Comparison of ENCODE assay signal across 15 cellular contexts in the genomic region with DNA sequence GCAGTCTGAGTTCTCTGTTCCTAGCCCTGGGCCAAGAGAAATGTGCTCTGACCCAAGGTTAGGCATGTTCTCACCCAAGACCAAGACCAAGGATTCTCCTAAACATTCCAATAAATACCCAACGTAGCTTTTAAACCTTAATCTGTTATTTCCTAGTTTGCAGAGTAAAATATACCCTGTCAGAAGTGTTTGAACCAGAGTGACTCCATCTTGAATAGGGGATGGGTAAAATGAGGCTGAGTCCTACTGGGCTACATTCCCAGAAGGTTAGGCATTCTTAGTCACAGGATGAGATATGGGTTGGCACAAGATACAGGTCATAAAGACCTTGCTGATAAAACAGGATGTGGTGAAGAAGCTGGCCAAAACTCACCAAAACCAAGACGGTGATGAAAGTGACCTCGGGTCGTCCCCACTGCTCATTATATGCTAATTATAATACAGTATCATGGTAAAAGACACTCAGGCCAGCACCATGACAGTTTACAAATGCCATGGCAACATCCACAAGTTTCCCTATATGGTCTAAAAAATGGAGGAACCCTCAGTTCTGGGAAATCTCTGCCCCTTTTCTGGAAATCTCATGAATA. TPM values are rescaled to one million over a fixed set of nuclear protein-coding genes. Genes with fewer than 3 reads are reported as not detected.
DNase-seq lines count a peak whose midpoint lies in the region; ATAC-seq and TF ChIP-seq lines count a peak whose summit lies in the region.
"Had no signal": no experiment of that assay in that cellular context is flagged by ENCODE, and none has a peak within 500 bp of the region (broad histone marks: within the 10 kb centered on the region; RNA-seq: fewer than 3 reads in every experiment).

No MANE protein-coding gene starts in this region.

- no peak overlapping the region for H2BK5ac ChIP-seq in IMR-90 (ENCODE audit: low read depth, low read length, poor library complexity, severe bottlenecking)
- no peak overlapping the region for H2BK5ac ChIP-seq in neuronal stem cell (ENCODE audit: low read length)

- dilution Hi-C loops in IMR-90 (cut with HindIII; ENCODE audit: low sequenced_read_pairs, unreplicated experiment) = no loop called here

- H2BK120ac ChIP-seq in IMR-90 (ENCODE audit: low read depth, low read length) (no peak overlapping the region), neuronal stem cell (ENCODE audit: low read depth, low read length) (no peak overlapping the region)

- H3K4me1 ChIP-seq in IMR-90 (ENCODE audit: control insufficient read depth, insufficient read depth, low read length) = no peaks in the 10 kb centered on the region
- peaks cover 0 to 22% of the 10 kb centered on the region in 2 donors for H3K4me1 ChIP-seq in neuronal stem cell (ENCODE audit: control insufficient read depth in 2 of 2, insufficient read depth in 1 of 2, low read depth in 1 of 2, low read length in 2 of 2)
- H3K4me1 ChIP-seq: A549, right lobe of liver had no signal

- ATAC-seq in IMR-90 (ENCODE audit: low read depth) = no peak
- ATAC-seq: A549, left lobe of liver, right lobe of liver had no signal

- TF ChIP-seq RAD21 in IMR-90 (IDR thresholded peaks at IDR 0.05; ENCODE audit: low read length) = no peak

- POLR2A ChIA-PET in activated CD4-positive, alpha-beta T cell treated with anti-CD3 and anti-CD28 coated beads, Interleukin-2, amount 10 ng/mL, durations not matched to agents 7 days and 5 days (lab: Charles Lee) = no interaction called here
- POLR2A ChIA-PET in IMR-90 (lab: Charles Lee; ENCODE audit: unreplicated experiment) = no interaction called here

- H3K4me3 ChIP-seq in IMR-90 (ENCODE audit: insufficient read depth, low read depth, low read length) = no peak overlapping the region
- H3K4me3 ChIP-seq in astrocyte of the spinal cord (ENCODE audit: low read depth, low read length) = no peak overlapping the region
- no peak overlapping the region for H3K4me3 ChIP-seq in neuronal stem cell (ENCODE audit: low read length in 2 of 2)
- H3K4me3 ChIP-seq: A549, right lobe of liver had no signal

- no TSS peak for BruUV-seq in IMR-90 (replicated peaks; lab: Mats Ljungman, UMichigan)

- no peak overlapping the region for H3K27ac ChIP-seq in IMR-90 (ENCODE audit: insufficient read depth, low read length)
- peak overlapping the region; percentile 48 for H3K27ac ChIP-seq in neuronal stem cell (replicated peaks; ENCODE audit: low read length)
- H3K27ac ChIP-seq: A549, right lobe of liver had no signal

- H3K27me3 Mint-ChIP-seq in activated CD4-positive, alpha-beta T cell treated with anti-CD3 and anti-CD28 coated beads, Interleukin-2, amount 10 ng/mL, durations not matched to agents 7 days and 5 days = peaks cover 31% of the 10 kb centered on the region
- H3K27me3 Mint-ChIP-seq in osteocyte (ENCODE audit: unreplicated experiment) = no peaks in the 10 kb centered on the region

- no peaks in the 10 kb centered on the region for H3K27me3 ChIP-seq in IMR-90 (ENCODE audit: control insufficient read depth, insufficient read depth, low read length)
- H3K27me3 ChIP-seq in neuronal stem cell (ENCODE audit: control insufficient read depth in 3 of 3, insufficient read depth in 3 of 3, low read depth in 1 of 3, low read length in 3 of 3) = no peaks in the 10 kb centered on the region
- H3K27me3 ChIP-seq: right lobe of liver had no signal

- no peak overlapping the region for H2BK12ac ChIP-seq in neuronal stem cell (ENCODE audit: low read length)

- H2AFZ ChIP-seq in IMR-90 (replicated peaks; ENCODE audit: low read length, poor library complexity) = no peak overlapping the region
- H2AFZ ChIP-seq in neuronal stem cell (ENCODE audit: low read length) = no peak overlapping the region

- no peak overlapping the region for H3K56ac ChIP-seq in IMR-90 (ENCODE audit: extremely low read depth, insufficient read depth, low read length)

- H2BK15ac ChIP-seq in IMR-90 (ENCODE audit: low read depth, low read length) = no peak overlapping the region
- no peak overlapping the region for H2BK15ac ChIP-seq in neuronal stem cell (ENCODE audit: low read length)

- H3K14ac ChIP-seq in IMR-90 (replicated peaks; ENCODE audit: low read depth, low read length) = no peak overlapping the region
- H3K14ac ChIP-seq in neuronal stem cell (ENCODE audit: low read length) = no peak overlapping the region

- H3K4me3 Mint-ChIP-seq in activated CD4-positive, alpha-beta T cell treated with anti-CD3 and anti-CD28 coated beads, Interleukin-2, amount 10 ng/mL, durations not matched to agents 7 days and 5 days = no peak overlapping the region
- H3K4me3 Mint-ChIP-seq in osteocyte (ENCODE audit: unreplicated experiment) = no peak overlapping the region
- H3K4me3 Mint-ChIP-seq: activated CD4-positive, alpha-beta T cell treated with anti-CD3 and anti-CD28 coated beads, Interleukin-2, amount 10 ng/mL, durations not matched to agents 24 days and 14 days had no signal

- H3K9me1 ChIP-seq in IMR-90 (ENCODE audit: insufficient read depth, low read length) = no peaks in the 10 kb centered on the region

- CTCF ChIA-PET in activated CD4-positive, alpha-beta T cell treated with anti-CD3 and anti-CD28 coated beads, Interleukin-2, amount 10 ng/mL, durations not matched to agents 7 days and 5 days (lab: Charles Lee) = no interaction called here
- CTCF ChIA-PET in IMR-90 (lab: Yijun Ruan, JAX) = no interaction called here

- TF ChIP-seq POLR2A in IMR-90 (IDR thresholded peaks at IDR 0.05; ENCODE audit: low read depth, low read length) = no peak

- WGBS in IMR-90 (ENCODE audit: extremely low coverage in 2 of 2, insufficient read length in 1 of 2), 2 experiments = no CpG with 5 or more reads among the region's 4 CpGs
- WGBS in neuronal stem cell (ENCODE audit: extremely low coverage in 2 of 2, insufficient read length in 2 of 2, insufficient replicate concordance in 1 of 2), 2 donors = no CpG with 5 or more reads among the region's 4 CpGs

- no peak overlapping the region for H2BK20ac ChIP-seq in IMR-90 (ENCODE audit: low read depth, low read length)

- H3K18ac ChIP-seq in IMR-90 (ENCODE audit: low read depth, low read length) (no peak overlapping the region), neuronal stem cell (ENCODE audit: low read length) (no peak overlapping the region)

- in situ Hi-C loops in IMR-90 (cut with MboI; ENCODE audit: low sequenced_read_pairs) = no loop called here
- in situ Hi-C loops in astrocyte of the spinal cord (cut with HindIII; ENCODE audit: low sequenced_read_pairs) = no loop called here

- intact Hi-C loops in IMR-90 (cut with micrococcal nuclease) = no loop called here

- peaks cover 22% of the 10 kb centered on the region for H3K9me3 Mint-ChIP-seq in activated CD4-positive, alpha-beta T cell treated with anti-CD3 and anti-CD28 coated beads, Interleukin-2, amount 10 ng/mL, durations not matched to agents 7 days and 5 days
- H3K9me3 Mint-ChIP-seq in osteocyte (ENCODE audit: unreplicated experiment) = peaks cover 12% of the 10 kb centered on the region

- no peak overlapping the region for H4K8ac ChIP-seq in IMR-90 (ENCODE audit: low read depth in 2 of 2, low read length in 2 of 2)
- H4K8ac ChIP-seq in neuronal stem cell (ENCODE audit: low read depth, low read length) = no peak overlapping the region

- peaks cover 25% of the 10 kb centered on the region for H3K4me1 Mint-ChIP-seq in activated CD4-positive, alpha-beta T cell treated with anti-CD3 and anti-CD28 coated beads, Interleukin-2, amount 10 ng/mL, durations not matched to agents 7 days and 5 days
- peaks cover 5% of the 10 kb centered on the region for H3K4me1 Mint-ChIP-seq in osteocyte (ENCODE audit: unreplicated experiment)

- no peaks in the 10 kb centered on the region for H3K9me3 ChIP-seq in IMR-90 (ENCODE audit: control insufficient read depth, insufficient read depth, low read length)
- H3K9me3 ChIP-seq in neuronal stem cell (replicated peaks in 1 of 2; ENCODE audit: control insufficient read depth in 2 of 2, insufficient read depth in 1 of 2, low read depth in 1 of 2, low read length in 2 of 2) = peaks cover 2 to 7% of the 10 kb centered on the region in 2 donors
- H3K9me3 ChIP-seq: right lobe of liver had no signal

- H3K79me1 ChIP-seq in IMR-90 (ENCODE audit: low read depth in 1 of 2, low read length in 2 of 2) (no peaks in the 10 kb centered on the region), neuronal stem cell (ENCODE audit: low read depth, low read length) (no peaks in the 10 kb centered on the region)

- H3K4ac ChIP-seq in IMR-90 (ENCODE audit: low read depth, low read length) = no peak overlapping the region
- no peak overlapping the region for H3K4ac ChIP-seq in neuronal stem cell (ENCODE audit: low read length)

- H3K36me3 Mint-ChIP-seq in activated CD4-positive, alpha-beta T cell treated with anti-CD3 and anti-CD28 coated beads, Interleukin-2, amount 10 ng/mL, durations not matched to agents 7 days and 5 days (ENCODE audit: low read depth) = peaks cover 54% of the 10 kb centered on the region
- H3K36me3 Mint-ChIP-seq in osteocyte (ENCODE audit: unreplicated experiment) = peaks cover 35% of the 10 kb centered on the region

- H3K27ac Mint-ChIP-seq in activated CD4-positive, alpha-beta T cell treated with anti-CD3 and anti-CD28 coated beads, Interleukin-2, amount 10 ng/mL, durations not matched to agents 7 days and 5 days = no peak overlapping the region
- no peak overlapping the region for H3K27ac Mint-ChIP-seq in osteocyte (ENCODE audit: unreplicated experiment)
- H3K27ac Mint-ChIP-seq: activated CD4-positive, alpha-beta T cell treated with anti-CD3 and anti-CD28 coated beads, Interleukin-2, amount 10 ng/mL, durations not matched to agents 24 days and 14 days had no signal

- no peak overlapping the region for H2AK9ac ChIP-seq in IMR-90 (replicated peaks; ENCODE audit: low read depth, low read length, poor library complexity)

- H3K36me3 ChIP-seq in IMR-90 (ENCODE audit: control insufficient read depth, insufficient read depth, low read length) (no peaks in the 10 kb centered on the region), neuronal stem cell (replicated peaks in 1 of 2; ENCODE audit: control insufficient read depth in 2 of 2, insufficient read depth in 2 of 2, low read length in 2 of 2) (no peaks in the 10 kb centered on the region)
- H3K36me3 ChIP-seq: right lobe of liver had no signal

- DNase-seq in activated CD4-positive, alpha-beta T cell treated with anti-CD3 and anti-CD28 coated beads, Interleukin-2, amount 50 U/mL, for 48 hours = peak; percentile 17 to 46
- no peak for DNase-seq in activated CD4-positive, alpha-beta T cell treated with anti-CD3 and anti-CD28 coated beads, Interleukin-2, amount 10 ng/mL, durations not matched to agents 7 days and 5 days
- peak; percentile 33 for DNase-seq in IMR-90
- peak; percentile 89 for DNase-seq in astrocyte of the spinal cord (ENCODE audit: low read depth, low spot score)
- DNase-seq in neuronal stem cell (ENCODE audit: low spot score) = no peak
- no peak for DNase-seq in NCI-H1048 (lab: John Stamatoyannopoulos, UW)
- DNase-seq in Ammon's horn (ENCODE audit: low spot score) = no peak
- no peak for DNase-seq in osteocyte (ENCODE audit: extremely low spot score, unreplicated experiment)
- DNase-seq: activated CD4-positive, alpha-beta T cell treated with anti-CD3 and anti-CD28 coated beads, Interleukin-2, amount 10 ng/mL, durations not matched to agents 24 days and 14 days; activated gamma-delta T cell treated with Interleukin-2 at 50 U/mL for 16 hours; NCI-H1105; NCI-H2227 treated with DMSO at 0.1 percent for 48 hours; right lobe of liver had no signal

- H3K9ac ChIP-seq in IMR-90 (ENCODE audit: low read depth, low read length) (no peak overlapping the region), neuronal stem cell (ENCODE audit: low read depth, low read length, poor library complexity) (no peak overlapping the region)

- H4K91ac ChIP-seq in IMR-90 (ENCODE audit: insufficient read depth, low read depth, low read length) = no peak overlapping the region
- no peak overlapping the region for H4K91ac ChIP-seq in neuronal stem cell (ENCODE audit: low read depth, low read length, poor library complexity)

- no peak overlapping the region for H3K4me2 ChIP-seq in IMR-90 (ENCODE audit: low read depth, low read length)
- H3K4me2 ChIP-seq in neuronal stem cell (ENCODE audit: insufficient read depth, low read length, poor library complexity, severe bottlenecking) = no peak overlapping the region
- H3K4me2 ChIP-seq: A549 had no signal

- no peak overlapping the region for H2AK5ac ChIP-seq in IMR-90 (ENCODE audit: low read depth, low read length)
- no peak overlapping the region for H2AK5ac ChIP-seq in neuronal stem cell (ENCODE audit: low read depth, low read length)

- H4K5ac ChIP-seq in IMR-90 (ENCODE audit: low read depth, low read length) = no peak overlapping the region

- no peaks in the 10 kb centered on the region for H4K20me1 ChIP-seq in IMR-90 (ENCODE audit: insufficient read depth, low read length)

- no peak for TF ChIP-seq CTCF in IMR-90 (conservative IDR thresholded peaks at IDR 0.05; ENCODE audit: low read depth, low read length)
- no peak for TF ChIP-seq CTCF in astrocyte of the spinal cord (IDR thresholded peaks at IDR 0.05; ENCODE audit: low read depth, low read length)
- TF ChIP-seq CTCF in osteocyte (IDR thresholded peaks at IDR 0.05) = no peak

- H3K23ac ChIP-seq in IMR-90 (ENCODE audit: low read depth, low read length) (no peak overlapping the region), neuronal stem cell (ENCODE audit: low read depth, low read length, poor library complexity) (no peak overlapping the region)

RNA-seq across cellular contexts. Expression of a gene that starts 27.7 kb away (rescaled TPM):
- total RNA-seq in activated CD4-positive, alpha-beta T cell treated with anti-CD3 and anti-CD28 coated beads, Interleukin-2, amount 10 ng/mL, durations not matched to agents 7 days and 5 days = 10 to 100 TPM; 21.3 to 23.3 TPM
- total RNA-seq in IMR-90 (2012; rRNA removed) = under 0.01 TPM in 2 replicates
- polyA plus RNA-seq in IMR-90 (2012; rRNA removed) = under 0.01 and 0.01 TPM in 2 replicates
- polyA plus RNA-seq in IMR-90 (2012; cell fraction: cytosol; rRNA removed) = under 0.01 TPM in 1 of 2 replicates, not detected in the other
- under 0.01 and 0.01 TPM in 2 replicates for polyA plus RNA-seq in IMR-90 (2012; cell fraction: nucleus; rRNA removed; ENCODE audit: low replicate concordance)
- polyA plus RNA-seq in neuronal stem cell (2013, experiment 1 of 2) = 0.11 TPM
- polyA plus RNA-seq in neuronal stem cell (2013, experiment 2 of 2) = 0.18 TPM
- 56.2 and 59.0 TPM in 2 replicates for total RNA-seq in osteocyte

Comparison
In these comparisons a context has a peak if more than half of its experiments do, and no peak if none do; other contexts are left out.
1. DNase-seq: peak in activated CD4-positive, alpha-beta T cell treated with anti-CD3 and anti-CD28 coated beads, Interleukin-2, amount 50 U/mL, for 48 hours (2 of 2), IMR-90 (single experiment) and astrocyte of the spinal cord (single experiment); none in activated CD4-positive, alpha-beta T cell treated with anti-CD3 and anti-CD28 coated beads, Interleukin-2, amount 10 ng/mL, durations not matched to agents 7 days and 5 days (single experiment), neuronal stem cell (single experiment), NCI-H1048 (single experiment), Ammon's horn (single experiment) and osteocyte (single experiment).
2. RNA of a gene that starts 27.7 kb away (total RNA-seq): 56.2 to 59.0 TPM in osteocyte and 21.3 to 23.3 TPM in activated CD4-positive, alpha-beta T cell treated with anti-CD3 and anti-CD28 coated beads, Interleukin-2, amount 10 ng/mL, durations not matched to agents 7 days and 5 days; under 0.01 TPM in IMR-90; every median in the first group is over 10 times any median in the second.